Comparison of ENCODE assay signal across 11 cellular contexts in the genomic region with DNA sequence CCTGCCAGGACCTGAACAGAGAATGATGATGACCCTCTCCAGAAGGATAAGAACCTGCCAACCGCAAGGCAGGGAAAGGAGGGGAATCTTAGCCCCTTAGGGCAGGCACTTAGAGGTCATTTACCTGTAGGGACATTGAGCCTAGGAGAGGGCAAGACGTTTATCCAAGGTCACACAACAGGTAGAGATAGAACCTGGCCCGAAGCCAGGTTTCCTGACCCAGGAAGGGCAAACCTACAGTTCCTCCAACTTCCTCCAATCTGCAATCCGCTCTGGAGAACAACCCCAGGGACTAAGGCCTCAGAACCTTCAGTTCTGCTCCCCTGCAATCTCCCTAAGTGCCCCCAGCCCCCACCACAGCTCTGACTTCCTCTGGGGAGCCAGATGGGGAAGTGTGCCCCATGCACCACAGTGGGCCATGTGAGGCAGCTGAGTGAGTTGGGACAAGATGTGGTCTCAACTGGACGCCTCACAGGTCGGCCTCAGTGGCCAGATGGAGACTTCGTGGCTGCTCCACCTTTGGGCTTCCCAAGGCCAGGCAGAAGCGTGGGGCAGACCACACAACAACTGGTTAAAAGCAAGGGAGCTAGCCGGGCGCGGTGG. TPM values are rescaled to one million over a fixed set of nuclear protein-coding genes. Genes with fewer than 3 reads are reported as not detected.
DNase-seq lines count a peak whose midpoint lies in the region; ATAC-seq, FAIRE-seq and TF ChIP-seq lines count a peak whose summit lies in the region.
"Had no signal": no experiment of that assay in that cellular context is flagged by ENCODE, and none has a peak within 500 bp of the region (broad histone marks: within the 10 kb centered on the region; RNA-seq: fewer than 3 reads in every experiment).

No MANE protein-coding gene starts in this region.

- H3K27ac ChIP-seq in upper lobe of right lung, result peak overlapping the region; percentile 95

- H3K9me3 Mint-ChIP-seq in activated T-cell treated with anti-CD3 and anti-CD28 coated beads, Interleukin-2, amount 50 U/mL, for 4 hours, result no peaks in the 10 kb centered on the region
- H3K9me3 Mint-ChIP-seq: T-helper 1 cell treated with Interleukin-12 subunit alpha and Interleukin-12 subunit beta and Interleukin-4 antibody, amounts not matched to agents 30 μg/mL and 1 μg/mL, for 36 hours had no signal

- intact Hi-C loops in upper lobe of right lung (cut with DNase I), result no loop called here

- H3K36me3 ChIP-seq in upper lobe of right lung, result no peaks in the 10 kb centered on the region

- H3K4me1 ChIP-seq in upper lobe of right lung, result peaks cover 23% of the 10 kb centered on the region

- H3K36me3 Mint-ChIP-seq in activated T-cell treated with anti-CD3 and anti-CD28 coated beads, Interleukin-2, amount 50 U/mL, for 4 hours (ENCODE audit: insufficient read depth), result no peaks in the 10 kb centered on the region

- H3K4me1 Mint-ChIP-seq in activated T-cell treated with anti-CD3 and anti-CD28 coated beads, Interleukin-2, amount 50 U/mL, for 4 hours (ENCODE audit: low read depth), result peaks cover 32% of the 10 kb centered on the region

- H3K9me3 ChIP-seq in upper lobe of right lung, result no peaks in the 10 kb centered on the region

- H3K4me3 ChIP-seq in upper lobe of right lung, result no peak overlapping the region

- H3K27me3 ChIP-seq in upper lobe of right lung, result no peaks in the 10 kb centered on the region

- TF ChIP-seq CTCF in upper lobe of right lung (IDR thresholded peaks at IDR 0.05), result no peak

- ATAC-seq in activated T-cell treated with anti-CD3 and anti-CD28 coated beads, Interleukin-2, amount 50 U/mL, for 4 hours, result no peak
- ATAC-seq in upper lobe of right lung, result peak; percentile 57
- ATAC-seq in GM19351 (IDR thresholded peaks at IDR 0.05; ENCODE audit: unreplicated experiment), result no peak

- FAIRE-seq in HTR-8/SVneo (lab: Jason Lieb, UNC), result no peak

- DNase-seq in activated T-cell treated with anti-CD3 and anti-CD28 coated beads, Interleukin-2, amount 50 U/mL, for 4 hours, result no peak
- no peak for DNase-seq in activated T-cell treated with anti-CD3 and anti-CD28 coated beads for 4 hours
- DNase-seq in UCSD-AML1 (lab: John Stamatoyannopoulos, UW; ENCODE audit: unreplicated experiment), result peak; percentile 55
- DNase-seq in medulla oblongata (ENCODE audit: extremely low spot score), result peak; percentile 82
- DNase-seq in upper lobe of right lung, result peak; percentile 84
- no peak for DNase-seq in COR-L47 (lab: John Stamatoyannopoulos, UW)
- DNase-seq in HTR-8/SVneo (ENCODE audit: insufficient read length, low spot score), result no peak
- DNase-seq: HCEC 1CT, retina had no signal

- H3K4me3 Mint-ChIP-seq in activated T-cell treated with anti-CD3 and anti-CD28 coated beads, Interleukin-2, amount 50 U/mL, for 4 hours, result peak overlapping the region; percentile 29

- H3K27me3 Mint-ChIP-seq in activated T-cell treated with anti-CD3 and anti-CD28 coated beads, Interleukin-2, amount 50 U/mL, for 4 hours (ENCODE audit: low read depth), result no peaks in the 10 kb centered on the region

RNA-seq across cellular contexts. Expression of a gene that starts 1.4 kb away (rescaled TPM):
- 100 to 1,000 TPM in 1 of 3 donors, 10 to 100 TPM in 2; 96.4 to 125 (median 97.9) TPM for total RNA-seq in activated T-cell treated with anti-CD3 and anti-CD28 coated beads, Interleukin-2, amount 50 U/mL, for 4 hours
- total RNA-seq in upper lobe of right lung, result 1,464 TPM

Comparison
In these comparisons a context has a peak if more than half of its experiments do, and no peak if none do; other contexts are left out.
1. DNase-seq: peak in UCSD-AML1 (single experiment), medulla oblongata (single experiment) and upper lobe of right lung (single experiment); none in activated T-cell treated with anti-CD3 and anti-CD28 coated beads, Interleukin-2, amount 50 U/mL, for 4 hours (single experiment), activated T-cell treated with anti-CD3 and anti-CD28 coated beads for 4 hours (single experiment), COR-L47 (single experiment) and HTR-8/SVneo (single experiment).
2. RNA of a gene that starts 1.4 kb away (total RNA-seq): 1,464 TPM in upper lobe of right lung (single experiment); 96.4 to 125 TPM in activated T-cell treated with anti-CD3 and anti-CD28 coated beads, Interleukin-2, amount 50 U/mL, for 4 hours; every median in the first group is over 10 times any median in the second.